In the genomic region with DNA sequence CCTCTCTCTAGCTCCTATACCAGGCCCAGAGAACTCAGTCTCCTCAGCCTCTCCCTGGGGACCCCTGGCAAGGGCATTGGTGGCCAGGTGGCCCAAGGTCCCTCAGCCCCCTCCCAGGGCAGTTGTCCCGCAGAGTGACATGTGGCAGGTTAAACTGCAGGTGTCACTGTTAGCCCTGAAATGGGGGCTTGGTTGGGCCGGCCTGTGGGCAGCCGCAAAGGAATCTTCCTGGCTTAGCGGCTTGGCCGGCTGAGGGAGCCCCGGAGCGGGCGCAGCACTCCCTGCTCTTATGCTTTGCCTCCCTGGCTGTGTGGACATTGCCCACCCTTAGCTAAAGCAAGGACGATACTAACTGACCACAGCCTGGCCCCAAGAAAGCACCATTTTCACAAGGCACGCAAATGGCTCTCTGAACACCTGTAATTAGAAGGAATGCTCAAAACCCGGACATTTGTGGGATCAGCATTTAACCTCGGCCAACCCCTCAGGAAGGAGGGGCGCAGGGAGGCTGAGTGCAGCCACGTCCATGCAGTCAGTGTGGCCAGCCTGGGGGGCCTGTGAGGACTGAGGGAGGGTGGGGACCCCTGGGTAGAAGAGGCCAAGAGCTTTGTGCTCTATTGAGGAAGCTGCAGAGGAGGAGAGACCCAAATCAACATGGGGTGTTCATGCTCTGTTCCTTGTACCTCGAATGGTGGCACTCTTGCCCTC, we compare ENCODE assay signal across 9 cellular contexts.
DNase-seq lines count a peak whose midpoint lies in the region; ATAC-seq and TF ChIP-seq lines count a peak whose summit lies in the region.
"Had no signal": no experiment of that assay in that cellular context is flagged by ENCODE, and none has a peak within 500 bp of the region (broad histone marks: within the 10 kb centered on the region; RNA-seq: fewer than 3 reads in every experiment).

No MANE protein-coding gene starts in this region.

- H3K4me1 Mint-ChIP-seq in activated CD8-positive, alpha-beta T cell treated with anti-CD3 and anti-CD28 coated beads, Interleukin-2, amount 10 ng/mL, durations not matched to agents 7 days and 5 days (ENCODE audit: low read depth): peaks cover 21% of the 10 kb centered on the region

- POLR2A ChIA-PET in HEK293T (lab: Yijun Ruan, JAX): no interaction called here
- POLR2A ChIA-PET in activated CD8-positive, alpha-beta T cell treated with anti-CD3 and anti-CD28 coated beads, Interleukin-2, amount 10 ng/mL, durations not matched to agents 7 days and 5 days (lab: Charles Lee): no interaction called here

- CTCF ChIA-PET in HEK293T (lab: Yijun Ruan, JAX): interaction anchor here (0.6 to 2.4 kb wide), 3 partner anchors 8 to 268 kb away, joined by 3 to 9 read pairs (median 3); no protein-coding TSS in a partner anchor
- CTCF ChIA-PET in activated CD8-positive, alpha-beta T cell treated with anti-CD3 and anti-CD28 coated beads, Interleukin-2, amount 10 ng/mL, durations not matched to agents 7 days and 5 days (lab: Charles Lee): interaction anchor here (1.5 to 1.7 kb wide), 3 partner anchors 16 to 269 kb away, joined by 3 to 6 read pairs (median 4); no protein-coding TSS in a partner anchor

- intact Hi-C loops in left ventricle myocardium superior (cut with micrococcal nuclease): no loop called here

- no peaks in the 10 kb centered on the region for H3K36me3 ChIP-seq in effector memory CD4-positive, alpha-beta T cell (ENCODE audit: control insufficient read depth, insufficient read depth, low read length)
- H3K36me3 ChIP-seq: adrenal gland had no signal

- H3K27ac ChIP-seq in effector memory CD4-positive, alpha-beta T cell (ENCODE audit: insufficient read depth, low read length, poor library complexity, severe bottlenecking): no peak overlapping the region
- H3K27ac ChIP-seq: adrenal gland had no signal

- ATAC-seq in activated CD8-positive, alpha-beta T cell treated with anti-CD3 and anti-CD28 coated beads, Interleukin-2, amount 10 ng/mL, durations not matched to agents 7 days and 5 days: peak; percentile 74
- peak; percentile 70 for ATAC-seq in left ventricle myocardium superior

- H3K9me3 Mint-ChIP-seq in activated CD8-positive, alpha-beta T cell treated with anti-CD3 and anti-CD28 coated beads, Interleukin-2, amount 10 ng/mL, durations not matched to agents 7 days and 5 days (ENCODE audit: insufficient read depth): no peaks in the 10 kb centered on the region

- H3K4me3 ChIP-seq in effector memory CD4-positive, alpha-beta T cell (ENCODE audit: insufficient read depth, low read depth, low read length, poor library complexity, severe bottlenecking): no peak overlapping the region
- H3K4me3 ChIP-seq: adrenal gland had no signal

- no peaks in the 10 kb centered on the region for H3K9me3 ChIP-seq in effector memory CD4-positive, alpha-beta T cell (ENCODE audit: control insufficient read depth, low read length)
- H3K9me3 ChIP-seq: adrenal gland had no signal

- no peak overlapping the region for H3K27ac Mint-ChIP-seq in activated CD8-positive, alpha-beta T cell treated with anti-CD3 and anti-CD28 coated beads, Interleukin-2, amount 10 ng/mL, durations not matched to agents 7 days and 5 days

- peaks cover 21% of the 10 kb centered on the region for H3K27me3 Mint-ChIP-seq in activated CD8-positive, alpha-beta T cell treated with anti-CD3 and anti-CD28 coated beads, Interleukin-2, amount 10 ng/mL, durations not matched to agents 7 days and 5 days (ENCODE audit: low read depth)

- H3K36me3 Mint-ChIP-seq in activated CD8-positive, alpha-beta T cell treated with anti-CD3 and anti-CD28 coated beads, Interleukin-2, amount 10 ng/mL, durations not matched to agents 7 days and 5 days (ENCODE audit: low read depth): no peaks in the 10 kb centered on the region

- peaks cover 6% of the 10 kb centered on the region for H3K27me3 ChIP-seq in effector memory CD4-positive, alpha-beta T cell (replicated peaks; ENCODE audit: control insufficient read depth, insufficient read depth, low read length, poor library complexity, severe bottlenecking)

- DNase-seq in activated effector memory CD4-positive, alpha-beta T cell treated with anti-CD3 and anti-CD28 coated beads, Interleukin-2, amount 50 U/mL, for 16 hours: peak; percentile 68
- no peak for DNase-seq in activated effector memory CD4-positive, alpha-beta T cell treated with Interleukin-2 at 50 U/mL for 16 hours
- DNase-seq in HEK293T (ENCODE audit: extremely low spot score) (peak; percentile 81), NCI-H2107 treated with DMSO at 0.1 percent for 48 hours (lab: John Stamatoyannopoulos, UW; ENCODE audit: unreplicated experiment) (peak; percentile 54), left ventricle myocardium superior (no peak)
- peak; percentile 44 for DNase-seq in activated CD8-positive, alpha-beta T cell treated with anti-CD3 and anti-CD28 coated beads, Interleukin-2, amount 10 ng/mL, durations not matched to agents 7 days and 5 days
- DNase-seq in stimulated activated CD4-positive, alpha-beta T cell treated with anti-CD3 and anti-CD28 coated beads, Interleukin-4, amount 100 ng/mL, for 48 hours (ENCODE audit: low read depth in 2 of 2): peak; percentile 13 to 22
- DNase-seq in effector memory CD4-positive, alpha-beta T cell: no peak

- no peaks in the 10 kb centered on the region for H3K4me1 ChIP-seq in effector memory CD4-positive, alpha-beta T cell (ENCODE audit: control insufficient read depth, insufficient read depth, low read length, poor library complexity, severe bottlenecking)
- H3K4me1 ChIP-seq: adrenal gland had no signal

- H3K4me3 Mint-ChIP-seq in activated CD8-positive, alpha-beta T cell treated with anti-CD3 and anti-CD28 coated beads, Interleukin-2, amount 10 ng/mL, durations not matched to agents 7 days and 5 days: no peak overlapping the region

TF ChIP-seq in HEK293T, 16 proteins besides CTCF, POLR2A, EP300 and RAD21:
- TF ChIP-seq, protein P1, sequence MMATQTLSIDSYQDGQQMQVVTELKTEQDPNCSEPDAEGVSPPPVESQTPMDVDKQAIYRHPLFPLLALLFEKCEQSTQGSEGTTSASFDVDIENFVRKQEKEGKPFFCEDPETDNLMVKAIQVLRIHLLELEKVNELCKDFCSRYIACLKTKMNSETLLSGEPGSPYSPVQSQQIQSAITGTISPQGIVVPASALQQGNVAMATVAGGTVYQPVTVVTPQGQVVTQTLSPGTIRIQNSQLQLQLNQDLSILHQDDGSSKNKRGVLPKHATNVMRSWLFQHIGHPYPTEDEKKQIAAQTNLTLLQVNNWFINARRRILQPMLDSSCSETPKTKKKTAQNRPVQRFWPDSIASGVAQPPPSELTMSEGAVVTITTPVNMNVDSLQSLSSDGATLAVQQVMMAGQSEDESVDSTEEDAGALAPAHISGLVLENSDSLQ (IDR thresholded peaks at IDR 0.05): 0 out of 2 replicates have a peak, but pooled peaks have one; percentile 35
- TF ChIP-seq ZNF384 (IDR thresholded peaks at IDR 0.05): no peak
- TF ChIP-seq ARNT (IDR thresholded peaks at IDR 0.05): no peak

Comparison
In these comparisons a context has a peak if more than half of its experiments do, and no peak if none do; other contexts are left out.
1. DNase-seq: peak in activated effector memory CD4-positive, alpha-beta T cell treated with anti-CD3 and anti-CD28 coated beads, Interleukin-2, amount 50 U/mL, for 16 hours (single experiment), HEK293T (single experiment), NCI-H2107 treated with DMSO at 0.1 percent for 48 hours (single experiment), activated CD8-positive, alpha-beta T cell treated with anti-CD3 and anti-CD28 coated beads, Interleukin-2, amount 10 ng/mL, durations not matched to agents 7 days and 5 days (single experiment) and stimulated activated CD4-positive, alpha-beta T cell treated with anti-CD3 and anti-CD28 coated beads, Interleukin-4, amount 100 ng/mL, for 48 hours (2 of 2); none in activated effector memory CD4-positive, alpha-beta T cell treated with Interleukin-2 at 50 U/mL for 16 hours (single experiment), left ventricle myocardium superior (single experiment) and effector memory CD4-positive, alpha-beta T cell (0 of 3).